In genomic region chr2:168583710-168584521, GRCh38 we compare ENCODE assay signal across 9 cellular contexts.
DNase-seq lines count a peak whose midpoint lies in the region; ATAC-seq and TF ChIP-seq lines count a peak whose summit lies in the region.
"Had no signal": no experiment of that assay in that cellular context is flagged by ENCODE, and none has a peak within 500 bp of the region (broad histone marks: within the 10 kb centered on the region; RNA-seq: fewer than 3 reads in every experiment).

No MANE protein-coding gene starts in this region.

- H3K36me3 ChIP-seq in osteoblast (ENCODE audit: insufficient read depth, low read length) (no peaks in the 10 kb centered on the region), aorta (ENCODE audit: control insufficient read depth in 1 of 2, insufficient read depth in 2 of 2, low read length in 1 of 2) (no peaks in the 10 kb centered on the region)

- intact Hi-C loops in aorta (cut with DNase I) = loop anchor here in 1 of 2 donors (10.0 kb wide), 1 partner anchor 341 kb away; no protein-coding TSS in a partner anchor

- no peak for TF ChIP-seq CTCF in choroid plexus epithelial cell (conservative IDR thresholded peaks at IDR 0.05; ENCODE audit: low read depth, low read length)
- no peak for TF ChIP-seq CTCF in osteoblast (IDR thresholded peaks at IDR 0.05; ENCODE audit: extremely low read depth, low read depth, low read length)

- H2AFZ ChIP-seq in osteoblast (ENCODE audit: low read length) = peak overlapping the region; percentile 67

- H3K27me3 ChIP-seq in osteoblast (ENCODE audit: insufficient read depth, low read length) (no peaks in the 10 kb centered on the region), aorta (ENCODE audit: control insufficient read depth in 1 of 2, insufficient read depth in 2 of 2, low read length in 1 of 2) (no peaks in the 10 kb centered on the region)

- H3K4me3 ChIP-seq in choroid plexus epithelial cell (ENCODE audit: low read depth, low read length) (no peak overlapping the region), osteoblast (ENCODE audit: insufficient read depth, low read length) (peak overlapping the region; percentile 19), aorta (ENCODE audit: low read length in 2 of 2) (no peak overlapping the region)

- 69 to 71% methylated on average over 5 of the region's 5 CpGs for WGBS in aorta, 2 donors

- peak; percentile 79 for DNase-seq in ELR (ENCODE audit: low read depth)
- DNase-seq in NCI-H1694 treated with DMSO at 0.1 percent for 48 hours (lab: John Stamatoyannopoulos, UW) = peak; percentile 8
- DNase-seq in choroid plexus epithelial cell (ENCODE audit: low read depth) = peak; percentile 56
- DNase-seq in osteoblast (ENCODE audit: insufficient read length, low spot score, missing footprints) = peak; percentile 74
- no peak for DNase-seq in aorta
- no peak for DNase-seq in SKM-1 treated with dmso at 0.1 percent for 144 hours (lab: John Stamatoyannopoulos, UW; ENCODE audit: unreplicated experiment)
- no peak for DNase-seq in CD1c-positive myeloid dendritic cell (ENCODE audit: extremely low spot score)
- no peak for DNase-seq in NCI-H1092 treated with DMSO at 0.1 percent for 48 hours (lab: John Stamatoyannopoulos, UW)
- DNase-seq: activated CD4-positive, alpha-beta memory T cell treated with anti-CD3 and anti-CD28 coated beads, Interleukin-2, amount 10 ng/mL, durations not matched to agents 7 days and 5 days had no signal

- no peak for ATAC-seq in aorta (ENCODE audit: low FRiP score)

- H3K9me3 ChIP-seq in osteoblast (ENCODE audit: low read depth, low read length) = no peaks in the 10 kb centered on the region
- H3K9me3 ChIP-seq in aorta (ENCODE audit: control insufficient read depth, low read length) = no peaks in the 10 kb centered on the region

- H3K27ac ChIP-seq in osteoblast (ENCODE audit: low read depth, low read length) = peak overlapping the region; percentile 79
- no peak overlapping the region for H3K27ac ChIP-seq in aorta (ENCODE audit: low read depth in 1 of 2, low read length in 2 of 2)

- H4K20me1 ChIP-seq in osteoblast (ENCODE audit: insufficient read depth, low read length) = no peaks in the 10 kb centered on the region

- peaks cover 26% of the 10 kb centered on the region for H3K4me1 ChIP-seq in osteoblast (ENCODE audit: insufficient read depth, low read length)
- H3K4me1 ChIP-seq in aorta (ENCODE audit: control insufficient read depth in 1 of 2, insufficient read depth in 2 of 2, low read length in 2 of 2) = peaks cover 0 to 4% of the 10 kb centered on the region in 2 donors

- peak overlapping the region; percentile 60 for H3K4me2 ChIP-seq in osteoblast (ENCODE audit: insufficient read depth, low read length)

- H3K79me2 ChIP-seq in osteoblast (ENCODE audit: insufficient read depth, low read length) = peaks cover 10% of the 10 kb centered on the region

Comparison
In these comparisons a context has a peak if more than half of its experiments do, and no peak if none do; other contexts are left out.
1. DNase-seq: peak in ELR (single experiment), NCI-H1694 treated with DMSO at 0.1 percent for 48 hours (single experiment), choroid plexus epithelial cell (single experiment) and osteoblast (single experiment); none in aorta (0 of 2), SKM-1 treated with dmso at 0.1 percent for 144 hours (single experiment), CD1c-positive myeloid dendritic cell (single experiment) and NCI-H1092 treated with DMSO at 0.1 percent for 48 hours (single experiment).